In genomic region chr12:6777386-6777785, GRCh38 we compare ENCODE assay signal across 17 cellular contexts. TPM values are rescaled to one million over a fixed set of nuclear protein-coding genes. Genes with fewer than 3 reads are reported as not detected.
DNase-seq lines count a peak whose midpoint lies in the region; ATAC-seq and TF ChIP-seq lines count a peak whose summit lies in the region.
"Had no signal": no experiment of that assay in that cellular context is flagged by ENCODE, and none has a peak within 500 bp of the region (broad histone marks: within the 10 kb centered on the region; RNA-seq: fewer than 3 reads in every experiment).

No MANE protein-coding gene starts in this region.

- CTCF ChIA-PET in SK-N-SH (lab: Yijun Ruan, JAX): interaction anchor here (1.5 to 15.2 kb wide), 8 partner anchors 10 to 86 kb away, joined by 3 to 343 read pairs (median 8); partner anchors contain the start of genes GPR162, MLF2 and PTMS

- H3K9me3 ChIP-seq in SK-N-SH: no peaks in the 10 kb centered on the region
- H3K9me3 ChIP-seq: stomach had no signal

- ATAC-seq in GM19397 (IDR thresholded peaks at IDR 0.05; ENCODE audit: unreplicated experiment): no peak
- ATAC-seq: naive thymus-derived CD8-positive, alpha-beta T cell had no signal

- TF ChIP-seq CTCF in SK-N-SH (IDR thresholded peaks at IDR 0.05): no peak

- no peak overlapping the region for H2AFZ ChIP-seq in SK-N-SH (ENCODE audit: low read depth)

- TF ChIP-seq RAD21 in SK-N-SH (IDR thresholded peaks at IDR 0.05; ENCODE audit: low read length): no peak

- POLR2A ChIA-PET in SK-N-SH (lab: Yijun Ruan, JAX): interaction anchor here (2.5 to 3.5 kb wide), 2 partner anchors 10 to 24 kb away, joined by 25 to 31 read pairs; partner anchors contain the start of genes MLF2 and PTMS

- H3K4me3 Mint-ChIP-seq in activated CD4-positive, alpha-beta T cell treated with anti-CD3 and anti-CD28 coated beads, Interleukin-2, amount 10 ng/mL, durations not matched to agents 24 days and 14 days: peak overlapping the region; percentile 84
- peak overlapping the region; percentile 79 for H3K4me3 Mint-ChIP-seq in activated naive CD8-positive, alpha-beta T cell treated with anti-CD3 and anti-CD28 coated beads for 36 hours
- H3K4me3 Mint-ChIP-seq: dendritic cell treated with granulocyte-macrophage colony-stimulating factor and Interleukin-4, amounts not matched to agents 40 ng/mL and 50 ng/mL, for 4 days; memory B cell had no signal

- H3K27me3 ChIP-seq in rectal smooth muscle tissue (ENCODE audit: control insufficient read depth, insufficient read depth, low read length): peaks cover 2% of the 10 kb centered on the region
- H3K27me3 ChIP-seq in SK-N-SH (ENCODE audit: insufficient read depth): no peaks in the 10 kb centered on the region

- H3F3A ChIP-seq in SK-N-SH (replicated peaks; ENCODE audit: insufficient read depth): peaks cover 7% of the 10 kb centered on the region

- no peaks in the 10 kb centered on the region for H3K27me3 Mint-ChIP-seq in activated CD4-positive, alpha-beta T cell treated with anti-CD3 and anti-CD28 coated beads, Interleukin-2, amount 10 ng/mL, durations not matched to agents 24 days and 14 days
- H3K27me3 Mint-ChIP-seq in activated naive CD8-positive, alpha-beta T cell treated with anti-CD3 and anti-CD28 coated beads for 36 hours: peaks cover 43% of the 10 kb centered on the region

- intact Hi-C loops in activated CD4-positive, alpha-beta T cell treated with anti-CD3 and anti-CD28 coated beads, Interleukin-2, amount 10 ng/mL, durations not matched to agents 24 days and 14 days (cut with micrococcal nuclease): no loop called here

- no peak for TF ChIP-seq EP300 in SK-N-SH (IDR thresholded peaks at IDR 0.05; ENCODE audit: borderline replicate concordance in 1 of 2, low read depth in 1 of 2, low read length in 1 of 2)

- no peak overlapping the region for H3K9ac ChIP-seq in rectal smooth muscle tissue (ENCODE audit: low read length)
- H3K9ac ChIP-seq in SK-N-SH: no peak overlapping the region

- no peaks in the 10 kb centered on the region for H3K9me3 Mint-ChIP-seq in activated CD4-positive, alpha-beta T cell treated with anti-CD3 and anti-CD28 coated beads, Interleukin-2, amount 10 ng/mL, durations not matched to agents 24 days and 14 days
- no peaks in the 10 kb centered on the region for H3K9me3 Mint-ChIP-seq in activated naive CD8-positive, alpha-beta T cell treated with anti-CD3 and anti-CD28 coated beads for 36 hours
- H3K9me3 Mint-ChIP-seq: dendritic cell treated with granulocyte-macrophage colony-stimulating factor and Interleukin-4, amounts not matched to agents 40 ng/mL and 50 ng/mL, for 4 days; memory B cell; naive thymus-derived CD8-positive, alpha-beta T cell had no signal

- no peaks in the 10 kb centered on the region for H3K79me2 ChIP-seq in SK-N-SH (ENCODE audit: insufficient read depth)

- DNase-seq in activated CD4-positive, alpha-beta T cell treated with anti-CD3 and anti-CD28 coated beads, Interleukin-2, amount 10 ng/mL, durations not matched to agents 24 days and 14 days: no peak
- no peak for DNase-seq in activated CD4-positive, alpha-beta T cell treated with anti-CD3 and anti-CD28 coated beads for 48 hours
- no peak for DNase-seq in activated naive CD8-positive, alpha-beta T cell treated with anti-CD3 and anti-CD28 coated beads for 36 hours
- DNase-seq in SK-N-SH: no peak
- DNase-seq: 8988T; activated CD4-positive, alpha-beta T cell treated with anti-CD3 and anti-CD28 coated beads, Interleukin-2, amount 50 U/mL, for 48 hours; naive thymus-derived CD8-positive, alpha-beta T cell; NCI-H1048; NCI-H1930; NCI-H226; SHP77; stimulated activated CD4-positive, alpha-beta T cell treated with anti-CD3 and anti-CD28 coated beads, Interleukin-2, amount 100 ng/mL, for 24 hours; stomach had no signal

- peak overlapping the region; percentile 93 for H3K27ac ChIP-seq in rectal smooth muscle tissue (ENCODE audit: low read depth, low read length)
- no peak overlapping the region for H3K27ac ChIP-seq in SK-N-SH (ENCODE audit: low read depth in 2 of 2, low read length in 1 of 2)

- peaks cover 55% of the 10 kb centered on the region for H3K36me3 Mint-ChIP-seq in activated CD4-positive, alpha-beta T cell treated with anti-CD3 and anti-CD28 coated beads, Interleukin-2, amount 10 ng/mL, durations not matched to agents 24 days and 14 days (ENCODE audit: low read depth)
- H3K36me3 Mint-ChIP-seq in activated naive CD8-positive, alpha-beta T cell treated with anti-CD3 and anti-CD28 coated beads for 36 hours: peaks cover 49% of the 10 kb centered on the region
- H3K36me3 Mint-ChIP-seq: memory B cell; naive thymus-derived CD8-positive, alpha-beta T cell had no signal

- H3K36me3 ChIP-seq in rectal smooth muscle tissue (ENCODE audit: control insufficient read depth, insufficient read depth, low read length) (no peaks in the 10 kb centered on the region), SK-N-SH (replicated peaks in 1 of 2; ENCODE audit: control insufficient read depth in 1 of 2, insufficient read depth in 2 of 2, low read length in 1 of 2) (peaks cover 4 to 5% of the 10 kb centered on the region in 2 experiments)
- H3K36me3 ChIP-seq: stomach had no signal

- no peak overlapping the region for H3K4me2 ChIP-seq in SK-N-SH

- H4K20me1 ChIP-seq in SK-N-SH (ENCODE audit: insufficient read depth): no peaks in the 10 kb centered on the region

- H3K4me1 Mint-ChIP-seq in activated CD4-positive, alpha-beta T cell treated with anti-CD3 and anti-CD28 coated beads, Interleukin-2, amount 10 ng/mL, durations not matched to agents 24 days and 14 days: peaks cover 66% of the 10 kb centered on the region
- peaks cover 80% of the 10 kb centered on the region for H3K4me1 Mint-ChIP-seq in activated naive CD8-positive, alpha-beta T cell treated with anti-CD3 and anti-CD28 coated beads for 36 hours

- H3K4me3 ChIP-seq in rectal smooth muscle tissue (ENCODE audit: low read length) (peak overlapping the region; percentile 69), SK-N-SH (ENCODE audit: low read depth in 2 of 2, low read length in 1 of 2) (no peak overlapping the region)

- H3K27ac Mint-ChIP-seq in activated CD4-positive, alpha-beta T cell treated with anti-CD3 and anti-CD28 coated beads, Interleukin-2, amount 10 ng/mL, durations not matched to agents 24 days and 14 days: peak overlapping the region; percentile 6
- no peak overlapping the region for H3K27ac Mint-ChIP-seq in activated naive CD8-positive, alpha-beta T cell treated with anti-CD3 and anti-CD28 coated beads for 36 hours
- H3K27ac Mint-ChIP-seq: memory B cell had no signal

- H3K4me1 ChIP-seq in rectal smooth muscle tissue (ENCODE audit: control insufficient read depth, insufficient read depth, low read length): peaks cover 8% of the 10 kb centered on the region
- H3K4me1 ChIP-seq in SK-N-SH (ENCODE audit: control insufficient read depth in 1 of 2, insufficient read depth in 2 of 2, low read depth in 1 of 2, low read length in 1 of 2): peaks cover 0 to 8% of the 10 kb centered on the region in 2 experiments; a peak in 1 of 4 replicates

- WGBS in SK-N-SH (ENCODE audit: low lambda C conversion rate): 94% methylated on average over 5 of the region's 5 CpGs

- no peaks in the 10 kb centered on the region for H3K9me2 ChIP-seq in SK-N-SH

TF ChIP-seq in SK-N-SH, 30 proteins besides CTCF, POLR2A, EP300 and RAD21 (continues in another document):
- no peak for TF ChIP-seq RXRA (IDR thresholded peaks at IDR 0.05; ENCODE audit: borderline replicate concordance, low read depth)
- TF ChIP-seq FOXJ3 (CRISPR knock-in tag; IDR thresholded peaks at IDR 0.05): no peak
- no peak for TF ChIP-seq FOSL2 (IDR thresholded peaks at IDR 0.05; ENCODE audit: borderline replicate concordance, low read depth)
- TF ChIP-seq JUND (IDR thresholded peaks at IDR 0.05): no peak
- no peak for TF ChIP-seq MXI1 (IDR thresholded peaks at IDR 0.05; ENCODE audit: low read depth, low read length)
- TF ChIP-seq RFX5 (IDR thresholded peaks at IDR 0.05; ENCODE audit: low read length): no peak

RNA-seq across cellular contexts. Expression of gene LAG3, which starts 5.1 kb away (rescaled TPM):
- total RNA-seq in activated CD4-positive, alpha-beta T cell treated with anti-CD3 and anti-CD28 coated beads, Interleukin-2, amount 10 ng/mL, durations not matched to agents 24 days and 14 days: 253 and 269 TPM in 2 replicates
- 10 to 100 TPM; 64.8 to 67.7 TPM for total RNA-seq in activated naive CD8-positive, alpha-beta T cell treated with anti-CD3 and anti-CD28 coated beads for 36 hours
- 0.72 and 1.1 TPM in 2 replicates for polyA plus RNA-seq in SK-N-SH (2012; rRNA removed)
- 0.14 and 0.21 TPM in 2 replicates for polyA plus RNA-seq in SK-N-SH (2012; cell fraction: cytosol; rRNA removed)
- 7.2 and 9.8 TPM in 2 replicates for polyA plus RNA-seq in SK-N-SH (2012; cell fraction: nucleus; rRNA removed)

RNA-seq across cellular contexts. Expression of gene PTMS, which starts 11.2 kb away (rescaled TPM):
- total RNA-seq in activated CD4-positive, alpha-beta T cell treated with anti-CD3 and anti-CD28 coated beads, Interleukin-2, amount 10 ng/mL, durations not matched to agents 24 days and 14 days: 245 and 267 TPM in 2 replicates
- total RNA-seq in activated naive CD8-positive, alpha-beta T cell treated with anti-CD3 and anti-CD28 coated beads for 36 hours: 10 to 100 TPM; 23.3 to 25.1 TPM
- polyA plus RNA-seq in SK-N-SH (2012; rRNA removed): 391 and 661 TPM in 2 replicates
- 526 and 613 TPM in 2 replicates for polyA plus RNA-seq in SK-N-SH (2012; cell fraction: cytosol; rRNA removed)
- 247 and 291 TPM in 2 replicates for polyA plus RNA-seq in SK-N-SH (2012; cell fraction: nucleus; rRNA removed)

RNA-seq across cellular contexts. Expression of gene CD4, which starts 11.9 kb away (rescaled TPM):
- total RNA-seq in activated CD4-positive, alpha-beta T cell treated with anti-CD3 and anti-CD28 coated beads, Interleukin-2, amount 10 ng/mL, durations not matched to agents 24 days and 14 days: 264 and 271 TPM in 2 replicates
- 1 to 10 TPM; 2.2 to 2.5 TPM for total RNA-seq in activated naive CD8-positive, alpha-beta T cell treated with anti-CD3 and anti-CD28 coated beads for 36 hours
- polyA plus RNA-seq in SK-N-SH (2012; rRNA removed): 0.02 TPM in 1 of 2 replicates, not detected in the other
- polyA plus RNA-seq in SK-N-SH (2012; cell fraction: cytosol; rRNA removed): 0.01 TPM in 2 replicates
- polyA plus RNA-seq in SK-N-SH (2012; cell fraction: nucleus; rRNA removed): not detected in 2 replicates

RNA-seq across cellular contexts. Expression of gene MLF2, which starts 24.4 kb away (rescaled TPM):
- total RNA-seq in activated CD4-positive, alpha-beta T cell treated with anti-CD3 and anti-CD28 coated beads, Interleukin-2, amount 10 ng/mL, durations not matched to agents 24 days and 14 days: 163 and 180 TPM in 2 replicates
- 100 to 1,000 TPM; 134 to 141 TPM for total RNA-seq in activated naive CD8-positive, alpha-beta T cell treated with anti-CD3 and anti-CD28 coated beads for 36 hours
- 535 and 624 TPM in 2 replicates for polyA plus RNA-seq in SK-N-SH (2012; rRNA removed)
- polyA plus RNA-seq in SK-N-SH (2012; cell fraction: cytosol; rRNA removed): 310 and 447 TPM in 2 replicates
- 217 and 351 TPM in 2 replicates for polyA plus RNA-seq in SK-N-SH (2012; cell fraction: nucleus; rRNA removed)

RNA-seq across cellular contexts. Expression of gene GPR162, which starts 44.2 kb away (rescaled TPM):
- 0.21 and 0.43 TPM in 2 replicates for total RNA-seq in activated CD4-positive, alpha-beta T cell treated with anti-CD3 and anti-CD28 coated beads, Interleukin-2, amount 10 ng/mL, durations not matched to agents 24 days and 14 days
- under 1 TPM; 0.54 to 0.76 TPM for total RNA-seq in activated naive CD8-positive, alpha-beta T cell treated with anti-CD3 and anti-CD28 coated beads for 36 hours
- 16.4 and 18.6 TPM in 2 replicates for polyA plus RNA-seq in SK-N-SH (2012; rRNA removed)
- 7.0 and 10.6 TPM in 2 replicates for polyA plus RNA-seq in SK-N-SH (2012; cell fraction: cytosol; rRNA removed)
- polyA plus RNA-seq in SK-N-SH (2012; cell fraction: nucleus; rRNA removed): 32.2 and 35.7 TPM in 2 replicates
- total RNA-seq: naive thymus-derived CD8-positive, alpha-beta T cell had no signal
- polyA plus RNA-seq: naive thymus-derived CD8-positive, alpha-beta T cell had no signal

Comparison
In these comparisons a context has a peak if more than half of its experiments do, and no peak if none do; other contexts are left out.
1. RNA of gene CD4, which starts 11.9 kb away (total RNA-seq): 264 to 271 TPM in activated CD4-positive, alpha-beta T cell treated with anti-CD3 and anti-CD28 coated beads, Interleukin-2, amount 10 ng/mL, durations not matched to agents 24 days and 14 days; 2.2 to 2.5 TPM in activated naive CD8-positive, alpha-beta T cell treated with anti-CD3 and anti-CD28 coated beads for 36 hours; every median in the first group is over 10 times any median in the second.